8 cellular contexts compared by ENCODE assay signal in the genomic region with DNA sequence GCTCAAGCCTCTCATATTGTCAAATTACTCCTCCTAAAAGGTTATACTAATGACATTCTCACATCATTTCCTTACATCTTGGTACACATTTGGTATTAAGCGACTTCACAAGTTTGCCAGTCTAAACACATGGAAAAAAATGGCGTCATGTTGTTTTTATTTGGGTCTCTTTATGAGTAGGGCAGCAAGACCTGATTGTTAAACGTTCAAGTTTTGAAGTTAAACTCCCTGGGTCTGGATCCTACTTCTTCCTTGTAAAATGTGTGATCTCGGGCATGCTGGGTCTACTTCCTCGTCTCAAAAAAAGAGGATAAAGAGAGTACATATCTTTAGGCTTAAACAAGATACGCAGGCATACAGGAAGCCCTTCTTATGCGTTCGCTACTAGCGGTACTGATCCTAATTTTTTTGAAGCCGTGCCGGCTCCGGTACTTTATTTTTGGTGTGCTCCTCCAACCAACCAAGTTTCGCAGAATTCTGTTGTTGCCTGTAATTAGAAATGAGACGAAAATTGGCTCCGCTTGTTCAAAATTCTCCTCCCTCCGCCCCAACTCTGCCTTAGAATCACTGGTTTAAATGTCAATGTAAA. TPM values are rescaled to one million over a fixed set of nuclear protein-coding genes. Genes with fewer than 3 reads are reported as not detected.
DNase-seq lines count a peak whose midpoint lies in the region; ATAC-seq, FAIRE-seq and TF ChIP-seq lines count a peak whose summit lies in the region.

No MANE protein-coding gene starts in this region.

- H3K79me2 ChIP-seq in K562 (ENCODE audit: control insufficient read depth, insufficient read depth, low read length), result peaks cover 39% of the 10 kb centered on the region

- peak; percentile 32 for FAIRE-seq in K562 (lab: Jason Lieb, UNC)
- FAIRE-seq in kidney (lab: Jason Lieb, UNC), result no peak

- peak; percentile 51 for DNase-seq in DMS53 (lab: John Stamatoyannopoulos, UW)
- DNase-seq in DMS53 treated with DMSO at 0.1 percent for 48 hours (lab: John Stamatoyannopoulos, UW; ENCODE audit: unreplicated experiment), result no peak
- peak; percentile 65 for DNase-seq in NCI-H1694 treated with DMSO at 0.1 percent for 48 hours (lab: John Stamatoyannopoulos, UW)
- DNase-seq in K562 (ENCODE audit: extremely low read depth in 1 of 4, low spot score in 3 of 4), result peak in 1 of 4 experiments; percentile 24
- no peak for DNase-seq in kidney
- DNase-seq in AG08396 (ENCODE audit: low spot score), result no peak

- POLR2A ChIA-PET in K562 (lab: Yijun Ruan, JAX), result interaction anchor here (1.0 kb wide), 2 partner anchors 13 to 171 kb away, joined by 3 to 4 read pairs; a partner anchor contains a TSS

- H3K27ac ChIP-seq in K562 (ENCODE audit: extremely low read depth, low read depth, low read length), result peak overlapping the region; percentile 94
- peak overlapping the region; percentile 96 to 97 for H3K27ac ChIP-seq in kidney (ENCODE audit: low read depth in 2 of 2, low read length in 2 of 2)
- peak overlapping the region; percentile 97 for H3K27ac ChIP-seq in subcutaneous abdominal adipose tissue (ENCODE audit: low read depth, low read length)

- H3K9me1 ChIP-seq in K562 (ENCODE audit: control insufficient read depth, insufficient read depth, low read length), result no peaks in the 10 kb centered on the region

- peak; percentile 21 for ATAC-seq in GM21526 (IDR thresholded peaks at IDR 0.05; ENCODE audit: low FRiP score, unreplicated experiment)
- ATAC-seq in K562, result 0 out of 3 replicates have a peak, but pooled peaks have one; percentile 4

- TF ChIP-seq POLR2A in K562 (conservative IDR thresholded peaks at IDR 0.05), result no peak

- H3K9ac ChIP-seq in K562 (ENCODE audit: insufficient read depth in 1 of 2, low read depth in 2 of 2, low read length in 2 of 2) (peak overlapping the region; percentile 85 to 97), kidney (ENCODE audit: low read length in 2 of 2) (peak overlapping the region; percentile 79 to 93), subcutaneous abdominal adipose tissue (ENCODE audit: low read length in 5 of 5) (peak overlapping the region; percentile 40 to 95 (median 93))

- TF ChIP-seq RAD21 in K562 (CRISPR knock-in tag; conservative IDR thresholded peaks at IDR 0.05 in 1 of 2, IDR thresholded peaks at IDR 0.05 in 1 of 2), result no peak

- H2AFZ ChIP-seq in K562 (ENCODE audit: low read depth, low read length), result peak overlapping the region; percentile 86

- BruUV-seq in K562 (replicated peaks; lab: Mats Ljungman, UMichigan), result TSS peak; percentile 91

- peak overlapping the region; percentile 80 for H3K4me3 ChIP-seq in K562
- peak overlapping the region; percentile 74 to 98 for H3K4me3 ChIP-seq in kidney (ENCODE audit: low read length in 2 of 2)
- H3K4me3 ChIP-seq in subcutaneous abdominal adipose tissue (ENCODE audit: low read depth in 1 of 5, low read length in 5 of 5), result peak overlapping the region; percentile 82 to 97 (median 92)

- in situ Hi-C loops in K562 (cut with MboI), result no loop called here

- H3K4me1 ChIP-seq in K562 (replicated peaks in 1 of 2; ENCODE audit: control insufficient read depth in 2 of 2, insufficient read depth in 2 of 2, low read length in 2 of 2) (peaks cover 0 to 20% of the 10 kb centered on the region in 2 experiments; a peak in 4 of 5 replicates), kidney (ENCODE audit: control insufficient read depth in 1 of 2, insufficient read depth in 1 of 2, low read depth in 1 of 2, low read length in 2 of 2) (peaks cover 11 to 17% of the 10 kb centered on the region in 2 donors), subcutaneous abdominal adipose tissue (ENCODE audit: control insufficient read depth in 5 of 5, insufficient read depth in 5 of 5, low read length in 5 of 5) (peaks cover 4 to 29% (median 19%) of the 10 kb centered on the region in 5 donors)

- TF ChIP-seq CTCF in K562 (IDR thresholded peaks at IDR 0.05 in 2 of 3, conservative IDR thresholded peaks at IDR 0.05 in 1 of 3; ENCODE audit: insufficient read depth in 2 of 3, low read depth in 1 of 3, low read length in 3 of 3) (no peak), kidney (IDR thresholded peaks at IDR 0.05; ENCODE audit: borderline replicate concordance, extremely low read depth, insufficient read depth) (no peak)

- TF ChIP-seq EP300 in K562 (IDR thresholded peaks at IDR 0.05; ENCODE audit: low read length), result no peak

- intact Hi-C loops in K562 (cut with micrococcal nuclease) (loop anchor here (5.0 kb wide), 1 partner anchor 64 kb away; a partner anchor contains a TSS), kidney (cut with DNase I) (no loop called here)

- peak overlapping the region; percentile 97 for H3K4me2 ChIP-seq in K562 (ENCODE audit: insufficient read depth, low read length)

- H3K9me3 ChIP-seq in K562 (replicated peaks; ENCODE audit: control insufficient read depth, insufficient read depth, low read depth, low read length) (no peaks in the 10 kb centered on the region), kidney (ENCODE audit: control insufficient read depth in 1 of 2, low read length in 2 of 2) (no peaks in the 10 kb centered on the region), subcutaneous abdominal adipose tissue (ENCODE audit: control insufficient read depth in 5 of 5, low read length in 5 of 5) (no peaks in the 10 kb centered on the region)

- H3K36me3 ChIP-seq in K562 (ENCODE audit: control insufficient read depth, insufficient read depth, low read length) (peaks cover 6% of the 10 kb centered on the region; the same call in 2 of the 3 replicates), kidney (ENCODE audit: control insufficient read depth in 1 of 2, insufficient read depth in 2 of 2, low read length in 2 of 2) (no peaks in the 10 kb centered on the region), subcutaneous abdominal adipose tissue (ENCODE audit: control insufficient read depth in 5 of 5, insufficient read depth in 5 of 5, low read length in 5 of 5) (no peaks in the 10 kb centered on the region)

- H3K27me3 ChIP-seq in K562 (ENCODE audit: control insufficient read depth in 2 of 2, insufficient read depth in 2 of 2, low read length in 2 of 2), result no peaks in the 10 kb centered on the region
- H3K27me3 ChIP-seq in subcutaneous abdominal adipose tissue (ENCODE audit: control insufficient read depth in 5 of 5, insufficient read depth in 4 of 5, low read length in 5 of 5), result no peaks in the 10 kb centered on the region

- no peaks in the 10 kb centered on the region for H4K20me1 ChIP-seq in K562 (replicated peaks; ENCODE audit: control insufficient read depth, insufficient read depth, low read length)

- WGBS in K562 (ENCODE audit: insufficient coverage, low coverage, missing lambda C conversion rate), result under 1% methylated on average over 16 of the region's 16 CpGs

- CTCF ChIA-PET in K562 (lab: Yijun Ruan, JAX; ENCODE audit: low intra/inter-chr PET ratio), result no interaction called here

RNA-seq across cellular contexts. Expression of a gene that starts 0.6 kb away (rescaled TPM):
- total RNA-seq in K562 (2011; cell fraction: chromatin; rRNA removed; ENCODE audit: low replicate concordance), result 11.4 and 21.5 TPM in 2 replicates
- total RNA-seq in K562 (2011; cell fraction: nucleolus; rRNA removed), result 4.7 and 9.3 TPM in 2 replicates
- total RNA-seq in K562 (2011; cell fraction: nucleoplasm; rRNA removed), result 7.1 and 9.8 TPM in 2 replicates
- 6.0 and 8.1 TPM in 2 replicates for total RNA-seq in K562 (2014; rRNA removed)
- total RNA-seq in K562 (2014; rRNA removed; fragmentation: Illumina TruSeq; extraction: Trizol), result 7.8 and 8.5 TPM in 2 replicates
- 7.2 and 7.8 TPM in 2 replicates for total RNA-seq in K562 (2015; rRNA removed; fragmentation: Illumina TruSeq; extraction: Trizol)
- total RNA-seq in K562 (2021), result 5.5 and 7.9 TPM in 2 replicates
- 3.6 and 5.4 TPM in 2 replicates for polyA plus RNA-seq in K562 (2011; rRNA removed)
- 1.4 and 2.2 TPM in 2 replicates for polyA plus RNA-seq in K562 (2011; cell fraction: cytosol; rRNA removed)
- 2.8 and 2.9 TPM in 2 replicates for polyA plus RNA-seq in K562 (2011; cell fraction: nucleus; rRNA removed)
- 3.6 and 4.0 TPM in 2 replicates for polyA plus RNA-seq in K562 (2012)
- 5.3 and 5.4 TPM in 2 replicates for polyA plus RNA-seq in K562 (2014; fragmentation: Illumina TruSeq; extraction: Trizol)
- 1 to 10 TPM; 1.5 TPM for polyA plus RNA-seq in K562 (2014; fragmentation: Nextera tagmentation; extraction: Ambion mirVana)
- 7.5 and 9.6 TPM in 2 replicates for polyA plus RNA-seq in K562 (2014; rRNA removed)
- 9.3 and 10.3 TPM in 2 replicates for polyA minus RNA-seq in K562 (2011; rRNA and poly(A)+ RNA removed)
- 3.6 and 5.2 TPM in 2 replicates for polyA minus RNA-seq in K562 (2011; cell fraction: cytosol; rRNA and poly(A)+ RNA removed)
- 6.3 and 9.4 TPM in 2 replicates for polyA minus RNA-seq in K562 (2011; cell fraction: nucleus; rRNA and poly(A)+ RNA removed)
- total RNA-seq in kidney, result 24.7 TPM
- 16.9 TPM for polyA plus RNA-seq in kidney (ENCODE audit: insufficient read depth, low read depth, low replicate concordance)

RNA-seq across cellular contexts. Expression of a gene that starts 12.5 kb away (rescaled TPM):
- total RNA-seq in K562 (2011; cell fraction: chromatin; rRNA removed; ENCODE audit: low replicate concordance), result 0.16 TPM in 1 of 2 replicates, not detected in the other
- total RNA-seq in K562 (2011; cell fraction: nucleolus; rRNA removed), result not detected in 2 replicates
- total RNA-seq in K562 (2011; cell fraction: nucleoplasm; rRNA removed), result 0.15 TPM in 1 of 2 replicates, not detected in the other
- total RNA-seq in K562 (2014; rRNA removed) (1.00 TPM in 1 of 2 replicates, not detected in the other), K562 (2014; rRNA removed; fragmentation: Illumina TruSeq; extraction: Trizol) (0.06 TPM in 1 of 2 replicates, not detected in the other), K562 (2015; rRNA removed; fragmentation: Illumina TruSeq; extraction: Trizol) (not detected in 2 replicates), K562 (2021) (not detected in 2 replicates), kidney (15.1 TPM)
- polyA plus RNA-seq in K562 (2011; rRNA removed) (0.03 and 0.04 TPM in 2 replicates), K562 (2014; fragmentation: Illumina TruSeq; extraction: Trizol) (not detected in 2 replicates), K562 (2014; fragmentation: Nextera tagmentation; extraction: Ambion mirVana) (under 1 TPM; 0.04 to 0.08 TPM), K562 (2014; rRNA removed) (0.21 and 0.31 TPM in 2 replicates), kidney (ENCODE audit: insufficient read depth, low read depth, low replicate concordance) (1.5 TPM)
- polyA plus RNA-seq in K562 (2011; cell fraction: cytosol; rRNA removed), result not detected in 2 replicates
- polyA plus RNA-seq in K562 (2011; cell fraction: nucleus; rRNA removed), result 0.10 and 0.45 TPM in 2 replicates
- polyA plus RNA-seq in K562 (2012), result 0.14 and 0.57 TPM in 2 replicates
- 0.03 and 0.25 TPM in 2 replicates for polyA minus RNA-seq in K562 (2011; rRNA and poly(A)+ RNA removed)
- not detected in 2 replicates for polyA minus RNA-seq in K562 (2011; cell fraction: cytosol; rRNA and poly(A)+ RNA removed)
- polyA minus RNA-seq in K562 (2011; cell fraction: nucleus; rRNA and poly(A)+ RNA removed), result not detected in 2 replicates

RNA-seq across cellular contexts. Expression of a gene that starts 16.7 kb away (rescaled TPM):
- total RNA-seq in K562 (2011; cell fraction: chromatin; rRNA removed; ENCODE audit: low replicate concordance), result 9.1 TPM in 2 replicates
- 12.2 and 13.0 TPM in 2 replicates for total RNA-seq in K562 (2011; cell fraction: nucleolus; rRNA removed)
- total RNA-seq in K562 (2011; cell fraction: nucleoplasm; rRNA removed), result 12.5 and 16.6 TPM in 2 replicates
- 5.4 and 5.6 TPM in 2 replicates for total RNA-seq in K562 (2014; rRNA removed)
- 4.9 and 5.3 TPM in 2 replicates for total RNA-seq in K562 (2014; rRNA removed; fragmentation: Illumina TruSeq; extraction: Trizol)
- 4.5 and 5.1 TPM in 2 replicates for total RNA-seq in K562 (2015; rRNA removed; fragmentation: Illumina TruSeq; extraction: Trizol)
- total RNA-seq in K562 (2021), result 6.4 and 6.9 TPM in 2 replicates
- 8.3 and 8.9 TPM in 2 replicates for polyA plus RNA-seq in K562 (2011; rRNA removed)
- polyA plus RNA-seq in K562 (2011; cell fraction: cytosol; rRNA removed), result 6.0 and 8.2 TPM in 2 replicates
- polyA plus RNA-seq in K562 (2011; cell fraction: nucleus; rRNA removed), result 10.3 and 12.0 TPM in 2 replicates
- 6.9 and 8.6 TPM in 2 replicates for polyA plus RNA-seq in K562 (2012)
- polyA plus RNA-seq in K562 (2014; fragmentation: Illumina TruSeq; extraction: Trizol), result 7.0 and 7.3 TPM in 2 replicates
- 1 to 10 TPM; 1.9 to 2.0 TPM for polyA plus RNA-seq in K562 (2014; fragmentation: Nextera tagmentation; extraction: Ambion mirVana)
- polyA plus RNA-seq in K562 (2014; rRNA removed), result 6.3 and 6.7 TPM in 2 replicates
- polyA minus RNA-seq in K562 (2011; rRNA and poly(A)+ RNA removed), result 8.7 and 9.3 TPM in 2 replicates
- 4.7 and 4.9 TPM in 2 replicates for polyA minus RNA-seq in K562 (2011; cell fraction: cytosol; rRNA and poly(A)+ RNA removed)
- polyA minus RNA-seq in K562 (2011; cell fraction: nucleus; rRNA and poly(A)+ RNA removed), result 9.6 and 14.2 TPM in 2 replicates
- 9.0 TPM for total RNA-seq in kidney
- polyA plus RNA-seq in kidney (ENCODE audit: insufficient read depth, low read depth, low replicate concordance), result 6.7 TPM

Comparison
In these comparisons a context has a peak if more than half of its experiments do, and no peak if none do; other contexts are left out.
1. DNase-seq: peak in DMS53 (single experiment) and NCI-H1694 treated with DMSO at 0.1 percent for 48 hours (single experiment); none in DMS53 treated with DMSO at 0.1 percent for 48 hours (single experiment), kidney (single experiment) and AG08396 (single experiment).
2. Peak in every context shown above with its lines, with median percentiles within 50 percentile points of each other: H3K27ac ChIP-seq, H3K4me3 ChIP-seq and H3K9ac ChIP-seq.